Comparison of ENCODE assay signal across 9 cellular contexts in the genomic region with DNA sequence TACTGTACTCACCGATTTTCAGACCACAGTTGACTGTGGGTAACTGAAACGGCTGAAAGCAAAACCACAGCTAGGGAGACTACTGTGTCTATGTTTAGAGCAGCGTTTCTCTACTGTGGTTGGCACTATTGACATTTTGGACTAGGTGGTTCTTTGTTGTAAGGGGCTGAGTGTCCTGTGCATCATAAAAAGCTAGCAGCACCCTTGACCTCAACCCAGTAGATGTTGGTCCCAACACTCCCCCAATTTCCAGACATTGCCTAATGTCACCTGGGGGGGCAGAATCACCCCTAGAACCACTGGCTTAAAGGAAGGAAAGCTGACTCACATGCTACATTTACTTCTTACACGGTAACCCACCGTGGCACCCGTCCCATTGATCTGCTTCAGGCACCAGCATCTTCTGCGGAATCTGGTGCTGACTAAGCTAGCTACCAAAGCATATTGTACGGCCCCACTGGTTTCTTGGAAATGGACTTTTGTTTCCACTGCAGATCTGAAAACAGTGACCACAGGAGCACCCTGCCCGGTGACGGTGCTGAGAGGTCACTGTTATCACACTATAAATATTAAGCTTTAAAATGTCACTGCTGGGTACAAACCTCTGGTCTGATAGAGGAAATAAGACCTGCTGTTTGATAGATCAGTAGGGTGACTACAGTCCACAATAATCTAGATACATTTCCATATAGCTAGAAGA.
DNase-seq lines count a peak whose midpoint lies in the region; ATAC-seq lines count a peak whose summit lies in the region.
"Had no signal": no experiment of that assay in that cellular context is flagged by ENCODE, and none has a peak within 500 bp of the region (broad histone marks: within the 10 kb centered on the region; RNA-seq: fewer than 3 reads in every experiment).

No MANE protein-coding gene starts in this region.

- ATAC-seq in GM19372 (IDR thresholded peaks at IDR 0.05; ENCODE audit: low read depth, unreplicated experiment), result peak; percentile 83
- ATAC-seq in HG03196 (IDR thresholded peaks at IDR 0.05; ENCODE audit: unreplicated experiment), result peak; percentile 92
- no peak for ATAC-seq in sciatic nerve
- ATAC-seq: Panc1 had no signal

- DNase-seq in activated CD4-positive, alpha-beta T cell treated with anti-CD3 and anti-CD28 coated beads, Interleukin-2, amount 50 U/mL, for 4 hours, result peak; percentile 43 to 50
- DNase-seq in sciatic nerve (ENCODE audit: low spot score) (peak; percentile 40), NCI-H2107 treated with DMSO at 0.1 percent for 48 hours (lab: John Stamatoyannopoulos, UW; ENCODE audit: unreplicated experiment) (no peak), cortex of kidney (lab: John Stamatoyannopoulos, UW) (no peak), globus pallidus (ENCODE audit: low spot score) (no peak), 8988T (no peak)

- intact Hi-C loops in sciatic nerve (cut with DNase I), result no loop called here

Comparison
In these comparisons a context has a peak if more than half of its experiments do, and no peak if none do; other contexts are left out.
1. DNase-seq: peak in activated CD4-positive, alpha-beta T cell treated with anti-CD3 and anti-CD28 coated beads, Interleukin-2, amount 50 U/mL, for 4 hours (2 of 2) and sciatic nerve (single experiment); none in NCI-H2107 treated with DMSO at 0.1 percent for 48 hours (single experiment), cortex of kidney (single experiment), globus pallidus (single experiment) and 8988T (single experiment).